ENCODE assay signal across 27 cellular contexts in genomic region chr13:110432522-110432921, GRCh38.
DNase-seq lines count a peak whose midpoint lies in the region; ATAC-seq and TF ChIP-seq lines count a peak whose summit lies in the region.
"Had no signal": no experiment of that assay in that cellular context is flagged by ENCODE, and none has a peak within 500 bp of the region (broad histone marks: within the 10 kb centered on the region; RNA-seq: fewer than 3 reads in every experiment).

No MANE protein-coding gene starts in this region.

- peaks cover 0 to 100% (median 35%) of the 10 kb centered on the region in 9 donors for H3K36me3 ChIP-seq in heart right ventricle
- peaks cover 0 to 40% (median 3%) of the 10 kb centered on the region in 3 donors for H3K36me3 ChIP-seq in esophagus squamous epithelium
- H3K36me3 ChIP-seq in sigmoid colon = peaks cover 32 to 90% (median 52%) of the 10 kb centered on the region in 4 donors
- no peaks in the 10 kb centered on the region for H3K36me3 ChIP-seq in uterus

- no peaks in the 10 kb centered on the region for H3K27me3 ChIP-seq in heart right ventricle
- no peaks in the 10 kb centered on the region for H3K27me3 ChIP-seq in esophagus squamous epithelium
- no peaks in the 10 kb centered on the region for H3K27me3 ChIP-seq in sigmoid colon
- H3K27me3 ChIP-seq in uterus = no peaks in the 10 kb centered on the region

- H3K4me1 ChIP-seq in heart right ventricle (peaks cover 0 to 60% (median 30%) of the 10 kb centered on the region in 9 donors), esophagus squamous epithelium (peaks cover 0 to 27% (median 0%) of the 10 kb centered on the region in 3 donors), sigmoid colon (peaks cover 0 to 58% (median 31%) of the 10 kb centered on the region in 4 donors), uterus (no peaks in the 10 kb centered on the region)

- H3K4me3 Mint-ChIP-seq in naive thymus-derived CD8-positive, alpha-beta T cell = no peak overlapping the region
- H3K4me3 Mint-ChIP-seq: activated naive CD8-positive, alpha-beta T cell treated with anti-CD3 and anti-CD28 coated beads, Interleukin-2, amount 10 ng/mL, durations not matched to agents 7 days and 5 days; CD4-positive, alpha-beta memory T cell; HFFc6 had no signal

- 66 to 69% methylated on average over 3 of the region's 3 CpGs for WGBS in heart right ventricle, 2 donors
- WGBS in esophagus squamous epithelium, 2 donors = 70 to 73% methylated on average over 3 of the region's 3 CpGs
- WGBS in sigmoid colon, 2 donors = 88 to 90% methylated on average over 3 of the region's 3 CpGs

- TF ChIP-seq CTCF in heart right ventricle (IDR thresholded peaks at IDR 0.05) (no peak), esophagus squamous epithelium (IDR thresholded peaks at IDR 0.05) (no peak), sigmoid colon (IDR thresholded peaks at IDR 0.05) (no peak), uterus (IDR thresholded peaks at IDR 0.05) (no peak)

- H3K9me3 ChIP-seq in heart right ventricle (no peaks in the 10 kb centered on the region), esophagus squamous epithelium (no peaks in the 10 kb centered on the region), sigmoid colon (no peaks in the 10 kb centered on the region), uterus (no peaks in the 10 kb centered on the region)

- H3K27me3 Mint-ChIP-seq in naive thymus-derived CD8-positive, alpha-beta T cell = peaks cover 15 to 78% (median 38%) of the 10 kb centered on the region in 5 donors

- no peaks in the 10 kb centered on the region for H3K36me3 Mint-ChIP-seq in naive thymus-derived CD8-positive, alpha-beta T cell
- H3K36me3 Mint-ChIP-seq: activated naive CD8-positive, alpha-beta T cell treated with anti-CD3 and anti-CD28 coated beads, Interleukin-2, amount 10 ng/mL, durations not matched to agents 7 days and 5 days; CD4-positive, alpha-beta memory T cell had no signal

- intact Hi-C loops in heart right ventricle (cut with DNase I) (loop anchor here in 2 of 10 donors (5.0 kb wide), 1 partner anchor 210 kb away; no protein-coding TSS in a partner anchor), left ventricle myocardium superior (cut with micrococcal nuclease) (loop anchor here (10.0 kb wide), 1 partner anchor 208 kb away; no protein-coding TSS in a partner anchor), esophagus squamous epithelium (cut with DNase I) (no loop called here), sigmoid colon (cut with DNase I) (loop anchor here (5.0 kb wide), 1 partner anchor 215 kb away; no protein-coding TSS in a partner anchor), uterus (cut with DNase I; ENCODE audit: low total_unique reads) (no loop called here)

- no peaks in the 10 kb centered on the region for H3K9me3 Mint-ChIP-seq in naive thymus-derived CD8-positive, alpha-beta T cell
- H3K9me3 Mint-ChIP-seq: activated naive CD8-positive, alpha-beta T cell treated with anti-CD3 and anti-CD28 coated beads, Interleukin-2, amount 10 ng/mL, durations not matched to agents 7 days and 5 days; CD4-positive, alpha-beta memory T cell; HFFc6 had no signal

- H3K27ac Mint-ChIP-seq in naive thymus-derived CD8-positive, alpha-beta T cell = no peak overlapping the region
- H3K27ac Mint-ChIP-seq: activated naive CD8-positive, alpha-beta T cell treated with anti-CD3 and anti-CD28 coated beads, Interleukin-2, amount 10 ng/mL, durations not matched to agents 7 days and 5 days; CD4-positive, alpha-beta memory T cell; HFFc6 had no signal

- TF ChIP-seq EP300 in sigmoid colon (IDR thresholded peaks at IDR 0.05) = no peak

- no peak overlapping the region for H3K4me3 ChIP-seq in heart right ventricle
- no peak overlapping the region for H3K4me3 ChIP-seq in esophagus squamous epithelium
- H3K4me3 ChIP-seq in sigmoid colon = no peak overlapping the region
- no peak overlapping the region for H3K4me3 ChIP-seq in uterus

- DNase-seq in heart right ventricle = no peak
- DNase-seq in left ventricle myocardium superior = no peak
- no peak for DNase-seq in esophagus squamous epithelium (lab: John Stamatoyannopoulos, UW)
- DNase-seq in sigmoid colon = no peak
- DNase-seq in uterus = no peak
- no peak for DNase-seq in naive thymus-derived CD8-positive, alpha-beta T cell
- DNase-seq in G401 (ENCODE audit: low spot score) = no peak
- DNase-seq: 8988T; activated CD4-positive, alpha-beta T cell treated with anti-CD3 and anti-CD28 coated beads for 4 hours; activated CD8-positive, alpha-beta memory T cell treated with anti-CD3 and anti-CD28 coated beads for 24 hours; activated gamma-delta T cell; activated naive CD8-positive, alpha-beta T cell treated with anti-CD3 and anti-CD28 coated beads, Interleukin-2, amount 10 ng/mL, durations not matched to agents 7 days and 5 days; activated T-cell treated with anti-CD3 and anti-CD28 coated beads, Interleukin-2, amount 50 U/mL, for 1 hour; CD4-positive, alpha-beta memory T cell; effector CD8-positive, alpha-beta T cell; erythroblast; HFFc6; mesenchymal stem cell; NCI-H1417; NCI-H2081 treated with DMSO at 0.1 percent for 48 hours; NCI-H774; nucleus accumbens; stimulated activated CD4-positive, alpha-beta T cell treated with anti-CD3 and anti-CD28 coated beads, Interleukin-12 subunit alpha, Interleukin-12 subunit beta, amount 100 ng/mL, for 4 hours; stimulated activated CD4-positive, alpha-beta T cell treated with anti-CD3 and anti-CD28 coated beads, Interleukin-4, amount 100 ng/mL, for 1 hour had no signal

- in situ Hi-C loops in G401 (cut with HindIII; ENCODE audit: low sequenced_read_pairs) = no loop called here

- TF ChIP-seq POLR2A in esophagus squamous epithelium (IDR thresholded peaks at IDR 0.05) (no peak), sigmoid colon (IDR thresholded peaks at IDR 0.05) (no peak), uterus (IDR thresholded peaks at IDR 0.05) (no peak)

- peak in 1 of 8 donors; percentile 2 for ATAC-seq in heart right ventricle
- no peak for ATAC-seq in left ventricle myocardium superior
- ATAC-seq in HG03196 (IDR thresholded peaks at IDR 0.05; ENCODE audit: unreplicated experiment) = no peak
- ATAC-seq in naive thymus-derived CD8-positive, alpha-beta T cell = no peak

- H3K4me1 Mint-ChIP-seq in naive thymus-derived CD8-positive, alpha-beta T cell = no peaks in the 10 kb centered on the region
- H3K4me1 Mint-ChIP-seq: activated naive CD8-positive, alpha-beta T cell treated with anti-CD3 and anti-CD28 coated beads, Interleukin-2, amount 10 ng/mL, durations not matched to agents 7 days and 5 days; CD4-positive, alpha-beta memory T cell had no signal

- H3K27ac ChIP-seq in heart right ventricle (peak overlapping the region; percentile 17 to 73 (median 49)), esophagus squamous epithelium (peak overlapping the region; percentile 27 to 65 (median 57)), sigmoid colon (peak overlapping the region; percentile 51 to 98 (median 70)), uterus (peak overlapping the region; percentile 58 to 61)
- H3K27ac ChIP-seq: HL-60, KMS-11 had no signal

- POLR2A ChIA-PET in naive thymus-derived CD8-positive, alpha-beta T cell (lab: Charles Lee) = no interaction called here

Comparison
In these comparisons a context has a peak if more than half of its experiments do, and no peak if none do; other contexts are left out.
1. intact Hi-C loops: an anchor here in left ventricle myocardium superior (10.0 kb wide) and sigmoid colon (5.0 kb wide); none called in esophagus squamous epithelium and uterus.